8 cellular contexts compared by ENCODE assay signal in genomic region chr12:113359133-113359938, GRCh38. TPM values are rescaled to one million over a fixed set of nuclear protein-coding genes. Genes with fewer than 3 reads are reported as not detected.
DNase-seq lines count a peak whose midpoint lies in the region; ATAC-seq, FAIRE-seq and TF ChIP-seq lines count a peak whose summit lies in the region.

No MANE protein-coding gene starts in this region.

- peaks cover 5% of the 10 kb centered on the region for H3K79me1 ChIP-seq in H1 (ENCODE audit: low read depth, low read length)

- ATAC-seq in GM19455 (IDR thresholded peaks at IDR 0.05; ENCODE audit: unreplicated experiment): no peak

- no peak overlapping the region for H3K56ac ChIP-seq in H1 (replicated peaks; ENCODE audit: insufficient read length, low read depth, low read length)

- no peak overlapping the region for H2AK5ac ChIP-seq in H1 (ENCODE audit: low read depth, low read length)

- H2BK120ac ChIP-seq in H1 (replicated peaks; ENCODE audit: low read depth, low read length): no peak overlapping the region

- H3K36me3 ChIP-seq in H1 (ENCODE audit: control insufficient read depth in 2 of 4, insufficient read depth in 4 of 4, low read length in 3 of 4) (no peaks in the 10 kb centered on the region), mucosa of rectum (ENCODE audit: control insufficient read depth in 2 of 2, insufficient read depth in 2 of 2, low read length in 2 of 2) (no peaks in the 10 kb centered on the region), urinary bladder (ENCODE audit: insufficient read depth) (no peaks in the 10 kb centered on the region)

- H4K8ac ChIP-seq in H1 (ENCODE audit: extremely low read depth, insufficient read depth, low read length): no peak overlapping the region

- H4K91ac ChIP-seq in H1 (replicated peaks; ENCODE audit: insufficient read length, low read length): no peak overlapping the region

- no peak for TF ChIP-seq CTCF in H1 (IDR thresholded peaks at IDR 0.05; ENCODE audit: control extremely low read depth in 1 of 3, insufficient read depth in 1 of 3, low read depth in 1 of 3, low read length in 3 of 3)

- no peak for TF ChIP-seq EP300 in H1 (IDR thresholded peaks at IDR 0.05; ENCODE audit: borderline replicate concordance in 1 of 2, low read depth in 2 of 2, low read length in 2 of 2)

- TF ChIP-seq POLR2A in H1 (IDR thresholded peaks at IDR 0.05; ENCODE audit: control extremely low read depth in 1 of 2, low read depth in 2 of 2, low read length in 2 of 2): no peak

- H3K4me1 ChIP-seq in H1 (replicated peaks in 1 of 4; ENCODE audit: control insufficient read depth in 3 of 4, insufficient read depth in 4 of 4, low read length in 3 of 4): peaks cover 3 to 9% (median 5%) of the 10 kb centered on the region in 4 experiments
- peaks cover 8 to 16% of the 10 kb centered on the region in 2 donors for H3K4me1 ChIP-seq in mucosa of rectum (ENCODE audit: control insufficient read depth in 2 of 2, insufficient read depth in 2 of 2, low read length in 2 of 2)
- no peaks in the 10 kb centered on the region for H3K4me1 ChIP-seq in urinary bladder (ENCODE audit: insufficient read depth)

- H4K5ac ChIP-seq in H1 (ENCODE audit: insufficient read length, low read depth, low read length): no peak overlapping the region

- FAIRE-seq in H1 (lab: Jason Lieb, UNC): no peak

- H3K27ac ChIP-seq in H1 (ENCODE audit: low read depth, low read length) (no peak overlapping the region), mucosa of rectum (ENCODE audit: low read depth in 2 of 2, low read length in 2 of 2) (peak overlapping the region; percentile 71 to 77), urinary bladder (ENCODE audit: low read depth) (peak overlapping the region; percentile 85)

- DNase-seq in NCI-H2171 treated with DMSO at 0.1 percent for 48 hours (lab: John Stamatoyannopoulos, UW) (peak; percentile 11), NCI-H2171 (lab: John Stamatoyannopoulos, UW) (no peak), RKO (ENCODE audit: low spot score) (peak; percentile 37), H1 (ENCODE audit: low read depth in 1 of 2, low spot score in 2 of 2) (no peak), activated gamma-delta T cell (lab: John Stamatoyannopoulos, UW) (no peak)

- H3K14ac ChIP-seq in H1 (ENCODE audit: insufficient read length): no peak overlapping the region

- H2BK15ac ChIP-seq in H1 (ENCODE audit: low read length): no peak overlapping the region

- no peak for TF ChIP-seq RAD21 in H1 (IDR thresholded peaks at IDR 0.05 in 1 of 2, conservative IDR thresholded peaks at IDR 0.05 in 1 of 2; ENCODE audit: low read depth in 2 of 2, low read length in 2 of 2)

- no peak overlapping the region for H3K4ac ChIP-seq in H1 (replicated peaks; ENCODE audit: insufficient read length, low read depth, low read length)

- 0 out of 2 replicates have a peak overlapping the region, but pooled peaks have one; percentile 6 for H3K18ac ChIP-seq in H1 (ENCODE audit: extremely low read depth, low read length)

- CTCF ChIA-PET in H1 (lab: Charles Lee; ENCODE audit: partially characterized antibody): interaction anchor here (0.6 to 2.3 kb wide), 8 partner anchors 15 to 164 kb away, joined by 3 to 6 read pairs (median 4); no protein-coding TSS in a partner anchor

- peak overlapping the region; percentile 89 to 99 for H3K4me2 ChIP-seq in H1 (ENCODE audit: insufficient read depth in 1 of 2, low read depth in 2 of 2, low read length in 2 of 2)

- H3K4me3 ChIP-seq in H1 (ENCODE audit: extremely low read depth in 1 of 4, insufficient read depth in 2 of 4, low read depth in 3 of 4, low read length in 4 of 4): peak overlapping the region; percentile 69 to 91 (median 84)
- H3K4me3 ChIP-seq in mucosa of rectum (ENCODE audit: low read length in 2 of 2): peak overlapping the region; percentile 72 to 77
- peak overlapping the region; percentile 69 for H3K4me3 ChIP-seq in urinary bladder (ENCODE audit: low read depth, low read length)

- H3K23ac ChIP-seq in H1 (ENCODE audit: insufficient read length): no peak overlapping the region

- H3K27me3 ChIP-seq in H1 (replicated peaks in 1 of 4; ENCODE audit: control insufficient read depth in 3 of 4, extremely low read depth in 1 of 4, insufficient read depth in 3 of 4, low read length in 3 of 4): no peaks in the 10 kb centered on the region
- H3K27me3 ChIP-seq in mucosa of rectum (ENCODE audit: control insufficient read depth in 2 of 2, insufficient read depth in 2 of 2, low read length in 2 of 2): no peaks in the 10 kb centered on the region

- peaks cover 0 to 8% of the 10 kb centered on the region in 2 experiments; a peak in 2 of 4 replicates for H3K79me2 ChIP-seq in H1 (ENCODE audit: control insufficient read depth in 1 of 2, insufficient read depth in 2 of 2, low read length in 2 of 2)

- H2BK12ac ChIP-seq in H1 (ENCODE audit: low read depth, low read length): no peak overlapping the region; the same call in 1 of the 2 replicates

- no peak overlapping the region for H2AFZ ChIP-seq in H1 (ENCODE audit: low read length)

- peak overlapping the region; percentile 44 to 65 (median 60) for H3K9ac ChIP-seq in H1 (replicated peaks in 1 of 4; ENCODE audit: extremely low read depth in 1 of 4, low read depth in 3 of 4, low read length in 3 of 4)
- peak overlapping the region; percentile 68 to 88 for H3K9ac ChIP-seq in mucosa of rectum (ENCODE audit: low read depth in 1 of 2, low read length in 2 of 2)

- POLR2A ChIA-PET in H1 (lab: Charles Lee; ENCODE audit: partially characterized antibody): interaction anchor here (0.6 to 1.8 kb wide), 5 partner anchors 10 to 113 kb away, joined by 3 to 5 read pairs (median 3); no protein-coding TSS in a partner anchor

- no peaks in the 10 kb centered on the region for H3K9me3 ChIP-seq in H1 (ENCODE audit: insufficient read depth in 2 of 2, low read depth in 1 of 2, low read length in 1 of 2)
- no peaks in the 10 kb centered on the region for H3K9me3 ChIP-seq in mucosa of rectum (ENCODE audit: control insufficient read depth in 2 of 2, low read length in 2 of 2)

- peaks cover 7% of the 10 kb centered on the region for H3K23me2 ChIP-seq in H1 (ENCODE audit: low read depth, low read length)

- H2BK5ac ChIP-seq in H1 (ENCODE audit: low read depth, low read length): peak overlapping the region; percentile 49; the same call in 1 of the 2 replicates

- H4K20me1 ChIP-seq in H1 (replicated peaks in 1 of 2; ENCODE audit: control insufficient read depth in 1 of 2, insufficient read depth in 2 of 2, low read length in 2 of 2): peaks cover 0 to 7% of the 10 kb centered on the region in 2 experiments

- no peak overlapping the region for H2BK20ac ChIP-seq in H1 (ENCODE audit: low read length)

- WGBS in H1 (ENCODE audit: extremely low coverage in 1 of 2, insufficient coverage in 1 of 2, insufficient read length in 1 of 2, insufficient replicate concordance in 2 of 2, low coverage in 1 of 2, low lambda C conversion rate in 2 of 2, missing lambda C conversion rate in 1 of 2), 2 experiments: 58% methylated on average over 11 of the region's 11 CpGs; no CpG with 5 or more reads in 1 of the 2 experiments
- 30% methylated on average over 11 of the region's 11 CpGs for WGBS in urinary bladder

TF ChIP-seq in H1, 55 proteins besides CTCF, POLR2A, EP300 and RAD21 (continues in another document):
- TF ChIP-seq SIX5 (IDR thresholded peaks at IDR 0.05; ENCODE audit: low read depth, low read length): no peak
- TF ChIP-seq YY1 (IDR thresholded peaks at IDR 0.05; ENCODE audit: low read depth, low read length): no peak

RNA-seq across cellular contexts. Expression of gene PLBD2, which starts 0.9 kb away (rescaled TPM):
- 33.1 and 33.5 TPM in 2 replicates for total RNA-seq in H1 (2021; fragmentation: NEBNext Ultra II Directional; extraction: Animal tissue kit (Norgen Biotek cat#: 25700))
- 16.8 and 25.6 TPM in 2 replicates for polyA plus RNA-seq in H1 (2011; rRNA removed)
- 15.6 TPM for polyA plus RNA-seq in H1 (2011; cell fraction: cytosol; rRNA removed)
- 21.4 TPM for polyA plus RNA-seq in H1 (2011; cell fraction: nucleus; rRNA removed)
- polyA plus RNA-seq in H1 (2012, experiment 1 of 2): 27.5 to 34.4 TPM (median 29.7 TPM) in 4 replicates
- 22.2 TPM for polyA plus RNA-seq in H1 (2012, experiment 2 of 2)
- 83.3 TPM for polyA plus RNA-seq in H1 (2013, experiment 1 of 2)
- 83.3 TPM for polyA plus RNA-seq in H1 (2013, experiment 2 of 2)
- polyA minus RNA-seq in H1 (2011; rRNA and poly(A)+ RNA removed): 15.8 and 22.1 TPM in 2 replicates
- 25.1 TPM for polyA minus RNA-seq in H1 (2011; cell fraction: cytosol; rRNA and poly(A)+ RNA removed)
- polyA minus RNA-seq in H1 (2011; cell fraction: nucleus; rRNA and poly(A)+ RNA removed): 12.2 TPM
- total RNA-seq in urinary bladder: 11.5 TPM
- polyA plus RNA-seq in urinary bladder: 29.2 TPM

RNA-seq across cellular contexts. Expression of gene SLC8B1, which starts 24.4 kb away (rescaled TPM):
- total RNA-seq in H1 (2021; fragmentation: NEBNext Ultra II Directional; extraction: Animal tissue kit (Norgen Biotek cat#: 25700)): 11.2 and 11.3 TPM in 2 replicates
- polyA plus RNA-seq in H1 (2011; rRNA removed) (19.1 and 26.9 TPM in 2 replicates), urinary bladder (20.5 TPM)
- polyA plus RNA-seq in H1 (2011; cell fraction: cytosol; rRNA removed): 13.9 TPM
- polyA plus RNA-seq in H1 (2011; cell fraction: nucleus; rRNA removed): 35.0 TPM
- 5.9 to 13.1 TPM (median 9.4 TPM) in 4 replicates for polyA plus RNA-seq in H1 (2012, experiment 1 of 2)
- 6.9 TPM for polyA plus RNA-seq in H1 (2012, experiment 2 of 2)
- 15.0 TPM for polyA plus RNA-seq in H1 (2013, experiment 1 of 2)
- 13.8 TPM for polyA plus RNA-seq in H1 (2013, experiment 2 of 2)
- polyA minus RNA-seq in H1 (2011; rRNA and poly(A)+ RNA removed): 15.9 and 20.1 TPM in 2 replicates
- 5.6 TPM for polyA minus RNA-seq in H1 (2011; cell fraction: cytosol; rRNA and poly(A)+ RNA removed)
- polyA minus RNA-seq in H1 (2011; cell fraction: nucleus; rRNA and poly(A)+ RNA removed): 11.7 TPM
- total RNA-seq in urinary bladder: 12.8 TPM

RNA-seq across cellular contexts. Expression of gene SDS, which starts 44.4 kb away (rescaled TPM):
- total RNA-seq in H1 (2021; fragmentation: NEBNext Ultra II Directional; extraction: Animal tissue kit (Norgen Biotek cat#: 25700)): not detected in 2 replicates
- 0.21 and 0.38 TPM in 2 replicates for polyA plus RNA-seq in H1 (2011; rRNA removed)
- 0.45 TPM for polyA plus RNA-seq in H1 (2011; cell fraction: cytosol; rRNA removed)
- 0.31 TPM for polyA plus RNA-seq in H1 (2011; cell fraction: nucleus; rRNA removed)
- polyA plus RNA-seq in H1 (2012, experiment 1 of 2): 0.13 to 0.24 TPM in 2 of 4 replicates, not detected in the others
- not detected for polyA plus RNA-seq in H1 (2012, experiment 2 of 2)
- polyA plus RNA-seq in H1 (2013, experiment 1 of 2): not detected
- 0.06 TPM for polyA plus RNA-seq in H1 (2013, experiment 2 of 2)
- polyA minus RNA-seq in H1 (2011; rRNA and poly(A)+ RNA removed): not detected in 2 replicates
- not detected for polyA minus RNA-seq in H1 (2011; cell fraction: cytosol; rRNA and poly(A)+ RNA removed)
- polyA minus RNA-seq in H1 (2011; cell fraction: nucleus; rRNA and poly(A)+ RNA removed): not detected
- not detected for total RNA-seq in urinary bladder
- 0.85 TPM for polyA plus RNA-seq in urinary bladder

Comparison
In these comparisons a context has a peak if more than half of its experiments do, and no peak if none do; other contexts are left out.
1. DNase-seq: peak in NCI-H2171 treated with DMSO at 0.1 percent for 48 hours (single experiment) and RKO (single experiment); none in NCI-H2171 (single experiment), H1 (0 of 2) and activated gamma-delta T cell (single experiment).
2. Peak in every context shown above with its lines, with median percentiles within 50 percentile points of each other: H3K4me3 ChIP-seq.